Comparison of ENCODE assay signal across 9 cellular contexts in genomic region chr2:191165190-191165643, GRCh38. TPM values are rescaled to one million over a fixed set of nuclear protein-coding genes. Genes with fewer than 3 reads are reported as not detected.
DNase-seq lines count a peak whose midpoint lies in the region; ATAC-seq, FAIRE-seq and TF ChIP-seq lines count a peak whose summit lies in the region.
"Had no signal": no experiment of that assay in that cellular context is flagged by ENCODE, and none has a peak within 500 bp of the region (broad histone marks: within the 10 kb centered on the region; RNA-seq: fewer than 3 reads in every experiment).

No MANE protein-coding gene starts in this region.

- H3K27me3 Mint-ChIP-seq in activated T-cell treated with anti-CD3 and anti-CD28 coated beads, Interleukin-2, amount 50 U/mL, for 4 hours (ENCODE audit: low read depth), result no peaks in the 10 kb centered on the region
- no peaks in the 10 kb centered on the region for H3K27me3 Mint-ChIP-seq in activated T-cell treated with anti-CD3 and anti-CD28 coated beads, Interleukin-2, amount 50 U/mL, for 24 hours
- H3K27me3 Mint-ChIP-seq in GM23338 (ENCODE audit: insufficient read depth, low read depth, poor library complexity), result no peaks in the 10 kb centered on the region

- TF ChIP-seq CTCF in GM23338 (conservative IDR thresholded peaks at IDR 0.05; ENCODE audit: low read depth in 2 of 2) (peak; percentile 72 to 85), NB4 (IDR thresholded peaks at IDR 0.05; ENCODE audit: low read depth, low read length) (peak; percentile 58), VCaP (conservative IDR thresholded peaks at IDR 0.05) (peak; percentile 70), pancreas (IDR thresholded peaks at IDR 0.05) (peak; percentile 14 to 50 (median 40))

- no peak overlapping the region for H3K27ac Mint-ChIP-seq in activated T-cell treated with anti-CD3 and anti-CD28 coated beads, Interleukin-2, amount 50 U/mL, for 24 hours
- no peak overlapping the region for H3K27ac Mint-ChIP-seq in GM23338

- no peaks in the 10 kb centered on the region for H3K79me2 ChIP-seq in GM23338 (replicated peaks; ENCODE audit: insufficient read depth)

- H3K36me3 Mint-ChIP-seq in activated T-cell treated with anti-CD3 and anti-CD28 coated beads, Interleukin-2, amount 50 U/mL, for 4 hours (ENCODE audit: insufficient read depth), result no peaks in the 10 kb centered on the region
- H3K36me3 Mint-ChIP-seq in activated T-cell treated with anti-CD3 and anti-CD28 coated beads, Interleukin-2, amount 50 U/mL, for 24 hours (ENCODE audit: low read depth), result no peaks in the 10 kb centered on the region
- H3K36me3 Mint-ChIP-seq in GM23338 (ENCODE audit: low read depth), result no peaks in the 10 kb centered on the region

- H3K4me1 ChIP-seq in GM23338 (ENCODE audit: insufficient read depth) (no peaks in the 10 kb centered on the region), pancreas (peaks cover 0 to 21% (median 8%) of the 10 kb centered on the region in 3 donors)

- TF ChIP-seq POLR2A in NB4 (IDR thresholded peaks at IDR 0.05; ENCODE audit: extremely low read depth, insufficient read length), result no peak

- H3K27me3 ChIP-seq in GM23338 (ENCODE audit: insufficient read depth) (no peaks in the 10 kb centered on the region), pancreas (no peaks in the 10 kb centered on the region)

- no peak overlapping the region for H3K4me3 Mint-ChIP-seq in activated T-cell treated with anti-CD3 and anti-CD28 coated beads, Interleukin-2, amount 50 U/mL, for 4 hours
- no peak overlapping the region for H3K4me3 Mint-ChIP-seq in activated T-cell treated with anti-CD3 and anti-CD28 coated beads, Interleukin-2, amount 50 U/mL, for 24 hours
- no peak overlapping the region for H3K4me3 Mint-ChIP-seq in GM23338

- no peaks in the 10 kb centered on the region for H3K9me2 ChIP-seq in GM23338 (ENCODE audit: insufficient read depth)

- ATAC-seq in activated T-cell treated with anti-CD3 and anti-CD28 coated beads, Interleukin-2, amount 50 U/mL, for 4 hours, result peak; percentile 65 to 75
- ATAC-seq in GM23338 (peak; percentile 87), pancreas (peak; percentile 81 to 90 (median 88)), GM21447 (IDR thresholded peaks at IDR 0.05; ENCODE audit: unreplicated experiment) (no peak)

- H3F3A ChIP-seq in GM23338 (replicated peaks; ENCODE audit: low read depth), result no peaks in the 10 kb centered on the region

- H3K27ac ChIP-seq in GM23338 (ENCODE audit: low read depth) (no peak overlapping the region), VCaP (no peak overlapping the region), pancreas (peak overlapping the region in 1 of 4 donors; percentile 45)

- H3K4me2 ChIP-seq in GM23338, result no peak overlapping the region

- no peaks in the 10 kb centered on the region for H3K9me3 ChIP-seq in pancreas

- no peaks in the 10 kb centered on the region for H3K9me3 Mint-ChIP-seq in activated T-cell treated with anti-CD3 and anti-CD28 coated beads, Interleukin-2, amount 50 U/mL, for 4 hours
- H3K9me3 Mint-ChIP-seq in activated T-cell treated with anti-CD3 and anti-CD28 coated beads, Interleukin-2, amount 50 U/mL, for 24 hours, result no peaks in the 10 kb centered on the region
- no peaks in the 10 kb centered on the region for H3K9me3 Mint-ChIP-seq in GM23338

- H4K20me1 ChIP-seq in GM23338 (replicated peaks; ENCODE audit: insufficient read depth), result no peaks in the 10 kb centered on the region

- H3K4me3 ChIP-seq in GM23338 (no peak overlapping the region), NB4 (ENCODE audit: low read depth, low read length) (no peak overlapping the region), pancreas (no peak overlapping the region)

- H3K36me3 ChIP-seq in GM23338 (ENCODE audit: insufficient read depth) (no peaks in the 10 kb centered on the region), pancreas (no peaks in the 10 kb centered on the region)

- WGBS in pancreas, 2 donors, result 22% methylated on average over 4 of the region's 4 CpGs

- peaks cover 18% of the 10 kb centered on the region for H3K4me1 Mint-ChIP-seq in activated T-cell treated with anti-CD3 and anti-CD28 coated beads, Interleukin-2, amount 50 U/mL, for 4 hours (ENCODE audit: low read depth)
- H3K4me1 Mint-ChIP-seq in activated T-cell treated with anti-CD3 and anti-CD28 coated beads, Interleukin-2, amount 50 U/mL, for 24 hours (ENCODE audit: low read depth), result peaks cover 28% of the 10 kb centered on the region
- H3K4me1 Mint-ChIP-seq in GM23338, result peaks cover 4% of the 10 kb centered on the region; the same call in 2 of the 3 replicates

- intact Hi-C loops in pancreas (cut with DNase I), result loop anchor here in 2 of 3 donors (5.0 to 10.0 kb wide), 3 partner anchors 337 to 352 kb away; no protein-coding TSS in a partner anchor

- no peak for DNase-seq in activated T-cell treated with anti-CD3 and anti-CD28 coated beads, Interleukin-2, amount 50 U/mL, for 4 hours
- no peak for DNase-seq in activated T-cell treated with anti-CD3 and anti-CD28 coated beads, Interleukin-2, amount 50 U/mL, for 24 hours
- peak; percentile 78 for DNase-seq in GM23338 (ENCODE audit: low spot score)
- DNase-seq in NB4 (ENCODE audit: low read depth), result peak; percentile 66
- DNase-seq in foreskin melanocyte, result peak; percentile 71
- no peak for DNase-seq in pancreas

- H2AFZ ChIP-seq in GM23338, result peak overlapping the region; percentile 52; the same call in 1 of the 2 replicates

- peak; percentile 23 for FAIRE-seq in pancreas (lab: Jason Lieb, UNC)
- FAIRE-seq: endometrium had no signal

TF ChIP-seq in GM23338, 12 proteins besides CTCF, POLR2A, EP300 and RAD21 (continues in another document):
- TF ChIP-seq STAT1 (IDR thresholded peaks at IDR 0.05; ENCODE audit: unreplicated experiment), result no peak
- TF ChIP-seq, protein P1, sequence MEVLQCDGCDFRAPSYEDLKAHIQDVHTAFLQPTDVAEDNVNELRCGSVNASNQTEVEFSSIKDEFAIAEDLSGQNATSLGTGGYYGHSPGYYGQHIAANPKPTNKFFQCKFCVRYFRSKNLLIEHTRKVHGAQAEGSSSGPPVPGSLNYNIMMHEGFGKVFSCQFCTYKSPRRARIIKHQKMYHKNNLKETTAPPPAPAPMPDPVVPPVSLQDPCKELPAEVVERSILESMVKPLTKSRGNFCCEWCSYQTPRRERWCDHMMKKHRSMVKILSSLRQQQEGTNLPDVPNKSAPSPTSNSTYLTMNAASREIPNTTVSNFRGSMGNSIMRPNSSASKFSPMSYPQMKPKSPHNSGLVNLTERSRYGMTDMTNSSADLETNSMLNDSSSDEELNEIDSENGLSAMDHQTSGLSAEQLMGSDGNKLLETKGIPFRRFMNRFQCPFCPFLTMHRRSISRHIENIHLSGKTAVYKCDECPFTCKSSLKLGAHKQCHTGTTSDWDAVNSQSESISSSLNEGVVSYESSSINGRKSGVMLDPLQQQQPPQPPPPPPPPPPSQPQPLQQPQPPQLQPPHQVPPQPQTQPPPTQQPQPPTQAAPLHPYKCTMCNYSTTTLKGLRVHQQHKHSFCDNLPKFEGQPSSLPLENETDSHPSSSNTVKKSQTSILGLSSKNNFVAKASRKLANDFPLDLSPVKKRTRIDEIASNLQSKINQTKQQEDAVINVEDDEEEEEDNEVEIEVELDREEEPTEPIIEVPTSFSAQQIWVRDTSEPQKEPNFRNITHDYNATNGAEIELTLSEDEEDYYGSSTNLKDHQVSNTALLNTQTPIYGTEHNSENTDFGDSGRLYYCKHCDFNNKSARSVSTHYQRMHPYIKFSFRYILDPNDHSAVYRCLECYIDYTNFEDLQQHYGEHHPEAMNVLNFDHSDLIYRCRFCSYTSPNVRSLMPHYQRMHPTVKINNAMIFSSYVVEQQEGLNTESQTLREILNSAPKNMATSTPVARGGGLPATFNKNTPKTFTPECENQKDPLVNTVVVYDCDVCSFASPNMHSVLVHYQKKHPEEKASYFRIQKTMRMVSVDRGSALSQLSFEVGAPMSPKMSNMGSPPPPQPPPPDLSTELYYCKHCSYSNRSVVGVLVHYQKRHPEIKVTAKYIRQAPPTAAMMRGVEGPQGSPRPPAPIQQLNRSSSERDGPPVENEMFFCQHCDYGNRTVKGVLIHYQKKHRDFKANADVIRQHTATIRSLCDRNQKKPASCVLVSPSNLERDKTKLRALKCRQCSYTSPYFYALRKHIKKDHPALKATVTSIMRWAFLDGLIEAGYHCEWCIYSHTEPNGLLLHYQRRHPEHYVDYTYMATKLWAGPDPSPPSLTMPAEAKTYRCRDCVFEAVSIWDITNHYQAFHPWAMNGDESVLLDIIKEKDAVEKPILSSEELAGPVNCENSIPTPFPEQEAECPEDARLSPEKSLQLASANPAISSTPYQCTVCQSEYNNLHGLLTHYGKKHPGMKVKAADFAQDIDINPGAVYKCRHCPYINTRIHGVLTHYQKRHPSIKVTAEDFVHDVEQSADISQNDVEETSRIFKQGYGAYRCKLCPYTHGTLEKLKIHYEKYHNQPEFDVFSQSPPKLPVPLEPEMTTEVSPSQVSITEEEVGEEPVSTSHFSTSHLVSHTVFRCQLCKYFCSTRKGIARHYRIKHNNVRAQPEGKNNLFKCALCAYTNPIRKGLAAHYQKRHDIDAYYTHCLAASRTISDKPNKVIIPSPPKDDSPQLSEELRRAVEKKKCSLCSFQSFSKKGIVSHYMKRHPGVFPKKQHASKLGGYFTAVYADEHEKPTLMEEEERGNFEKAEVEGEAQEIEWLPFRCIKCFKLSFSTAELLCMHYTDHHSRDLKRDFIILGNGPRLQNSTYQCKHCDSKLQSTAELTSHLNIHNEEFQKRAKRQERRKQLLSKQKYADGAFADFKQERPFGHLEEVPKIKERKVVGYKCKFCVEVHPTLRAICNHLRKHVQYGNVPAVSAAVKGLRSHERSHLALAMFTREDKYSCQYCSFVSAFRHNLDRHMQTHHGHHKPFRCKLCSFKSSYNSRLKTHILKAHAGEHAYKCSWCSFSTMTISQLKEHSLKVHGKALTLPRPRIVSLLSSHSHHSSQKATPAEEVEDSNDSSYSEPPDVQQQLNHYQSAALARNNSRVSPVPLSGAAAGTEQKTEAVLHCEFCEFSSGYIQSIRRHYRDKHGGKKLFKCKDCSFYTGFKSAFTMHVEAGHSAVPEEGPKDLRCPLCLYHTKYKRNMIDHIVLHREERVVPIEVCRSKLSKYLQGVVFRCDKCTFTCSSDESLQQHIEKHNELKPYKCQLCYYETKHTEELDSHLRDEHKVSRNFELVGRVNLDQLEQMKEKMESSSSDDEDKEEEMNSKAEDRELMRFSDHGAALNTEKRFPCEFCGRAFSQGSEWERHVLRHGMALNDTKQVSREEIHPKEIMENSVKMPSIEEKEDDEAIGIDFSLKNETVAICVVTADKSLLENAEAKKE (CRISPR knock-in tag; IDR thresholded peaks at IDR 0.05), result no peak
- no peak for TF ChIP-seq CREB1 (CRISPR knock-in tag; IDR thresholded peaks at IDR 0.05; ENCODE audit: low read depth)
- TF ChIP-seq NANOG (IDR thresholded peaks at IDR 0.05; ENCODE audit: borderline replicate concordance), result no peak
- TF ChIP-seq POLR2AphosphoS5 (IDR thresholded peaks at IDR 0.05; ENCODE audit: low read depth), result no peak
- no peak for TF ChIP-seq ZNF331 (CRISPR knock-in tag; IDR thresholded peaks at IDR 0.05; ENCODE audit: low read depth)
- TF ChIP-seq ZNF114 (CRISPR knock-in tag; IDR thresholded peaks at IDR 0.05), result no peak

RNA-seq across cellular contexts. Expression of gene STAT4, which starts 14.4 kb away (rescaled TPM):
- 10 to 100 TPM; 46.0 to 71.7 (median 69.5) TPM for total RNA-seq in activated T-cell treated with anti-CD3 and anti-CD28 coated beads, Interleukin-2, amount 50 U/mL, for 4 hours
- 0.16 and 0.52 TPM in 2 replicates for total RNA-seq in GM23338 (2014; rRNA removed; shearing (Covaris generic))
- polyA plus RNA-seq in GM23338 (2016; fragmentation: Nextera tagmentation; extraction: Ambion mirVana) (0.30 and 0.86 TPM in 2 replicates), pancreas (1 to 10 TPM; 2.0 to 6.4 TPM)
- total RNA-seq in pancreas, result 1 to 10 TPM in 5 of 6 donors, under 1 TPM in 1; 0.60 to 2.5 (median 1.4) TPM

Comparison
In these comparisons a context has a peak if more than half of its experiments do, and no peak if none do; other contexts are left out.
1. DNase-seq: peak in GM23338 (single experiment), NB4 (single experiment) and foreskin melanocyte (single experiment); none in activated T-cell treated with anti-CD3 and anti-CD28 coated beads, Interleukin-2, amount 50 U/mL, for 4 hours (single experiment), activated T-cell treated with anti-CD3 and anti-CD28 coated beads, Interleukin-2, amount 50 U/mL, for 24 hours (single experiment) and pancreas (0 of 6).
2. RNA of gene STAT4, which starts 14.4 kb away (total RNA-seq): 46.0 to 71.7 TPM in activated T-cell treated with anti-CD3 and anti-CD28 coated beads, Interleukin-2, amount 50 U/mL, for 4 hours; 0.60 to 2.5 TPM in pancreas and 0.16 to 0.52 TPM in GM23338; every median in the first group is over 10 times any median in the second.
3. Peak in every context shown above with its lines, with median percentiles within 50 percentile points of each other: CTCF ChIP-seq.